12 cellular contexts compared by ENCODE assay signal in genomic region chr7:46830-47140, GRCh38.
"Had no signal": no experiment of that assay in that cellular context is flagged by ENCODE, and none has a peak within 500 bp of the region (broad histone marks: within the 10 kb centered on the region; RNA-seq: fewer than 3 reads in every experiment).

No MANE protein-coding gene starts in this region.

- ATAC-seq: esophagus mucosa, gastrocnemius medialis had no signal

- H2AFZ ChIP-seq: parathyroid adenoma had no signal

- H3K79me2 ChIP-seq: parathyroid adenoma had no signal

- DNase-seq: activated CD4-positive, alpha-beta memory T cell treated with anti-CD3 and anti-CD28 coated beads for 36 hours; activated naive CD4-positive, alpha-beta T cell treated with anti-CD3 and anti-CD28 coated beads for 36 hours; cerebellar nuclear complex; effector CD4-positive, alpha-beta T cell; gastrocnemius medialis; trophoblast cell; WERI-Rb-1 had no signal

- H3K27ac ChIP-seq: gastrocnemius medialis, parathyroid adenoma, WERI-Rb-1 had no signal

- H3K9me3 Mint-ChIP-seq: activated CD4-positive, alpha-beta memory T cell treated with anti-CD3 and anti-CD28 coated beads for 36 hours; activated naive CD4-positive, alpha-beta T cell treated with anti-CD3 and anti-CD28 coated beads for 36 hours; neural crest cell; stimulated activated naive CD8-positive, alpha-beta T cell treated with anti-CD3 and anti-CD28 coated beads, Interleukin-15, Interleukin-2, amounts not matched to agents 100 ng/mL and 50 ng/mL, for 24 hours had no signal

- H3K36me3 ChIP-seq: gastrocnemius medialis, WERI-Rb-1 had no signal

- H3K4me3 Mint-ChIP-seq: activated CD4-positive, alpha-beta memory T cell treated with anti-CD3 and anti-CD28 coated beads for 36 hours; activated naive CD4-positive, alpha-beta T cell treated with anti-CD3 and anti-CD28 coated beads for 36 hours; neural crest cell; stimulated activated naive CD8-positive, alpha-beta T cell treated with anti-CD3 and anti-CD28 coated beads, Interleukin-15, Interleukin-2, amounts not matched to agents 100 ng/mL and 50 ng/mL, for 24 hours had no signal

- H3K9ac ChIP-seq: parathyroid adenoma had no signal

- H3K27me3 ChIP-seq: gastrocnemius medialis had no signal

- H3K4me3 ChIP-seq: gastrocnemius medialis had no signal

- H3K4me1 Mint-ChIP-seq: neural crest cell had no signal

- H3K27ac Mint-ChIP-seq: activated CD4-positive, alpha-beta memory T cell treated with anti-CD3 and anti-CD28 coated beads for 36 hours; activated naive CD4-positive, alpha-beta T cell treated with anti-CD3 and anti-CD28 coated beads for 36 hours; activated T-helper 2 cell treated with anti-CD3 and anti-CD28 coated beads, Interferon-gamma antibody, Interleukin-2, Interleukin-4, amounts not matched to agents 10 μg/mL and 5 μg/mL and 100 μg/mL, durations not matched to agents 14 hours and 24 hours and 36 hours; stimulated activated naive CD8-positive, alpha-beta T cell treated with anti-CD3 and anti-CD28 coated beads, Interleukin-15, Interleukin-2, amounts not matched to agents 100 ng/mL and 50 ng/mL, for 24 hours had no signal

- H3K4me1 ChIP-seq: gastrocnemius medialis, parathyroid adenoma had no signal

- H3K36me3 Mint-ChIP-seq: activated CD4-positive, alpha-beta memory T cell treated with anti-CD3 and anti-CD28 coated beads for 36 hours had no signal

- H3K9me3 ChIP-seq: gastrocnemius medialis had no signal
